In the genomic region with DNA sequence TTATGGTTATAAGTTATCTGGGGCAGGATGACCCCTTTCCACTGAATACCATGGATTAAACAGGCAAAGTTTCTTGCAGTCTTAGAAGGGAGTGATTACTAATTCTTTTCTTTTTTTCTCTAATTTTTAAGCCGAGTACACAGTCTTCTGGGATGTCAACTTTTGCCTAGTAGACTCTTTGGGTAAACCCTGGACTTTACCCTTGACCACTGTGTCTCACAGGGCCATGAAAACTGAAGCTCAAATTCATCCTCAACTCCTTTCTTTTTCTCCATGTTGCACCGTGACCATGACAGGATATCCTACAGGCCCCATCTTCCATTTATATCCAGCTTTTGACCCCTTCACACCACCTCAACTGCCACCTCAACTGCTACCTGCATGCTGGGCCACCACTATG, we compare ENCODE assay signal across 36 cellular contexts. TPM values are rescaled to one million over a fixed set of nuclear protein-coding genes. Genes with fewer than 3 reads are reported as not detected.
"Had no signal": no experiment of that assay in that cellular context is flagged by ENCODE, and none has a peak within 500 bp of the region (broad histone marks: within the 10 kb centered on the region; RNA-seq: fewer than 3 reads in every experiment).

No MANE protein-coding gene starts in this region.

- H3K36me3 ChIP-seq: adrenal gland, brain microvascular endothelial cell, breast epithelium had no signal

- H3K9me3 Mint-ChIP-seq: activated B cell treated with CpG ODN at 0.5 μM for 24 hours; activated CD4-positive, alpha-beta memory T cell treated with anti-CD3 and anti-CD28 coated beads for 36 hours; activated CD4-positive, alpha-beta T cell treated with anti-CD3 and anti-CD28 coated beads, Interleukin-2, amount 10 ng/mL, durations not matched to agents 24 days and 14 days; activated CD8-positive, alpha-beta T cell treated with anti-CD3 and anti-CD28 coated beads for 36 hours; activated naive CD4-positive, alpha-beta T cell treated with anti-CD3 and anti-CD28 coated beads for 36 hours; activated naive CD4-positive, alpha-beta T cell treated with anti-CD3 and anti-CD28 coated beads, Interleukin-2, amount 50 U/mL, for 72 hours; activated naive CD8-positive, alpha-beta T cell treated with anti-CD3 and anti-CD28 coated beads for 36 hours; activated T-cell treated with anti-CD3 and anti-CD28 coated beads, Interleukin-2, amount 50 U/mL, for 4 hours; activated T-cell treated with anti-CD3 and anti-CD28 coated beads, Interleukin-2, amount 50 U/mL, for 72 hours; activated T-helper 1 cell treated with anti-CD3 and anti-CD28 coated beads, Interleukin-12 subunit alpha, Interleukin-12 subunit beta, Interleukin-2, Interleukin-4 antibody, amounts not matched to agents 30 ng/mL and 10 ng/mL and 1 ng/mL, durations not matched to agents 14 hours and 24 hours and 36 hours; activated T-helper 17 cell treated with anti-CD3 and anti-CD28 coated beads, Interleukin-2, amount 50 U/mL, for 72 hours; T-helper 1 cell treated with Interleukin-12 subunit alpha and Interleukin-12 subunit beta and Interleukin-4 antibody, amounts not matched to agents 30 μg/mL and 1 μg/mL, for 36 hours; T-helper 2 cell treated with Interferon-gamma antibody and Interleukin-4, amounts not matched to agents 5 μg/mL and 100 μg/mL, for 36 hours had no signal

- ATAC-seq: activated CD8-positive, alpha-beta T cell treated with anti-CD3 and anti-CD28 coated beads for 36 hours; activated naive CD4-positive, alpha-beta T cell treated with anti-CD3 and anti-CD28 coated beads, Interleukin-2, amount 50 U/mL, for 72 hours; activated T-cell treated with anti-CD3 and anti-CD28 coated beads, Interleukin-2, amount 50 U/mL, for 4 hours; activated T-cell treated with anti-CD3 and anti-CD28 coated beads, Interleukin-2, amount 50 U/mL, for 72 hours; activated T-helper 17 cell treated with anti-CD3 and anti-CD28 coated beads, Interleukin-2, amount 50 U/mL, for 72 hours; body of pancreas had no signal

- DNase-seq: activated B cell treated with CpG ODN at 0.5 μM for 24 hours; activated CD4-positive, alpha-beta memory T cell treated with anti-CD3 and anti-CD28 coated beads for 36 hours; activated CD4-positive, alpha-beta T cell treated with anti-CD3 and anti-CD28 coated beads for 4 hours; activated CD4-positive, alpha-beta T cell treated with anti-CD3 and anti-CD28 coated beads, Interleukin-2, amount 10 ng/mL, durations not matched to agents 24 days and 14 days; activated CD4-positive, alpha-beta T cell treated with anti-CD3 and anti-CD28 coated beads, Interleukin-2, amount 50 U/mL, for 1 hour; activated CD4-positive, alpha-beta T cell treated with anti-CD3 and anti-CD28 coated beads, Interleukin-2, amount 50 U/mL, for 4 hours; activated CD4-positive, CD25-positive, alpha-beta regulatory T cell treated with anti-CD3 and anti-CD28 coated beads, Interleukin-2, amount 50 U/mL, for 72 hours; activated CD8-positive, alpha-beta memory T cell treated with anti-CD3 and anti-CD28 coated beads, Interleukin-2, amount 50 U/mL, for 4 hours; activated CD8-positive, alpha-beta T cell treated with anti-CD3 and anti-CD28 coated beads for 36 hours; activated gamma-delta T cell treated with Interleukin-2 at 50 U/mL for 16 hours; activated naive CD4-positive, alpha-beta T cell; activated naive CD4-positive, alpha-beta T cell treated with anti-CD3 and anti-CD28 coated beads for 36 hours; activated naive CD4-positive, alpha-beta T cell treated with anti-CD3 and anti-CD28 coated beads, Interleukin-2, amount 50 U/mL, for 16 hours; activated naive CD8-positive, alpha-beta T cell treated with anti-CD3 and anti-CD28 coated beads for 36 hours; activated T-cell treated with anti-CD3 and anti-CD28 coated beads for 4 hours; activated T-cell treated with anti-CD3 and anti-CD28 coated beads, Interleukin-2, amount 50 U/mL, for 1 hour; activated T-cell treated with anti-CD3 and anti-CD28 coated beads, Interleukin-2, amount 50 U/mL, for 4 hours; activated T-cell treated with anti-CD3 and anti-CD28 coated beads, Interleukin-2, amount 50 U/mL, for 72 hours; adrenal gland; amniotic stem cell; aorta; body of pancreas; brain microvascular endothelial cell; central memory CD4-positive, alpha-beta T cell; T-helper 1 cell; T-helper 2 cell; T-helper 9 cell had no signal

- H3K27ac ChIP-seq: adrenal gland, body of pancreas, brain microvascular endothelial cell, breast epithelium, VCaP had no signal

- H3K4me1 Mint-ChIP-seq: activated B cell treated with CpG ODN at 0.5 μM for 24 hours; activated CD4-positive, alpha-beta T cell treated with anti-CD3 and anti-CD28 coated beads, Interleukin-2, amount 10 ng/mL, durations not matched to agents 24 days and 14 days; activated naive CD8-positive, alpha-beta T cell treated with anti-CD3 and anti-CD28 coated beads for 36 hours; activated T-helper 17 cell treated with anti-CD3 and anti-CD28 coated beads, Interleukin-2, amount 50 U/mL, for 72 hours had no signal

- H3K27me3 ChIP-seq: adrenal gland, body of pancreas had no signal

- H3K4me1 ChIP-seq: breast epithelium had no signal

- H3K4me3 Mint-ChIP-seq: activated B cell treated with CpG ODN at 0.5 μM for 24 hours; activated CD4-positive, alpha-beta memory T cell treated with anti-CD3 and anti-CD28 coated beads for 36 hours; activated CD4-positive, alpha-beta T cell treated with anti-CD3 and anti-CD28 coated beads, Interleukin-2, amount 10 ng/mL, durations not matched to agents 24 days and 14 days; activated CD8-positive, alpha-beta T cell treated with anti-CD3 and anti-CD28 coated beads for 36 hours; activated naive CD4-positive, alpha-beta T cell treated with anti-CD3 and anti-CD28 coated beads for 36 hours; activated naive CD8-positive, alpha-beta T cell treated with anti-CD3 and anti-CD28 coated beads for 36 hours; activated T-cell treated with anti-CD3 and anti-CD28 coated beads, Interleukin-2, amount 50 U/mL, for 4 hours; activated T-cell treated with anti-CD3 and anti-CD28 coated beads, Interleukin-2, amount 50 U/mL, for 72 hours; activated T-helper 1 cell treated with anti-CD3 and anti-CD28 coated beads, Interleukin-12 subunit alpha, Interleukin-12 subunit beta, Interleukin-2, Interleukin-4 antibody, amounts not matched to agents 30 ng/mL and 10 ng/mL and 1 ng/mL, durations not matched to agents 14 hours and 24 hours and 36 hours; activated T-helper 17 cell treated with anti-CD3 and anti-CD28 coated beads, Interleukin-2, amount 50 U/mL, for 72 hours; T-helper 1 cell treated with Interleukin-12 subunit alpha and Interleukin-12 subunit beta and Interleukin-4 antibody, amounts not matched to agents 30 μg/mL and 1 μg/mL, for 36 hours; T-helper 2 cell treated with Interferon-gamma antibody and Interleukin-4, amounts not matched to agents 5 μg/mL and 100 μg/mL, for 36 hours had no signal

- H3K4me3 ChIP-seq: adrenal gland, body of pancreas, breast epithelium had no signal

- FAIRE-seq: astrocyte, TTC549 had no signal

- H3K9me3 ChIP-seq: adrenal gland, body of pancreas, breast epithelium had no signal

- H3K36me3 Mint-ChIP-seq: activated CD4-positive, alpha-beta memory T cell treated with anti-CD3 and anti-CD28 coated beads for 36 hours; activated naive CD4-positive, alpha-beta T cell treated with anti-CD3 and anti-CD28 coated beads, Interleukin-2, amount 50 U/mL, for 72 hours; activated naive CD8-positive, alpha-beta T cell treated with anti-CD3 and anti-CD28 coated beads for 36 hours had no signal

- H3K27ac Mint-ChIP-seq: activated B cell treated with CpG ODN at 0.5 μM for 24 hours; activated CD4-positive, alpha-beta memory T cell treated with anti-CD3 and anti-CD28 coated beads for 36 hours; activated CD4-positive, alpha-beta T cell treated with anti-CD3 and anti-CD28 coated beads, Interleukin-2, amount 10 ng/mL, durations not matched to agents 24 days and 14 days; activated CD8-positive, alpha-beta T cell treated with anti-CD3 and anti-CD28 coated beads for 36 hours; activated naive CD4-positive, alpha-beta T cell treated with anti-CD3 and anti-CD28 coated beads for 36 hours; activated naive CD4-positive, alpha-beta T cell treated with anti-CD3 and anti-CD28 coated beads, Interleukin-2, amount 50 U/mL, for 72 hours; activated naive CD8-positive, alpha-beta T cell treated with anti-CD3 and anti-CD28 coated beads for 36 hours; activated T-cell treated with anti-CD3 and anti-CD28 coated beads, Interleukin-2, amount 50 U/mL, for 72 hours; activated T-helper 1 cell treated with anti-CD3 and anti-CD28 coated beads, Interleukin-12 subunit alpha, Interleukin-12 subunit beta, Interleukin-2, Interleukin-4 antibody, amounts not matched to agents 30 ng/mL and 10 ng/mL and 1 ng/mL, durations not matched to agents 14 hours and 24 hours and 36 hours; activated T-helper 17 cell treated with anti-CD3 and anti-CD28 coated beads, Interleukin-2, amount 50 U/mL, for 72 hours; T-helper 1 cell treated with Interleukin-12 subunit alpha and Interleukin-12 subunit beta and Interleukin-4 antibody, amounts not matched to agents 30 μg/mL and 1 μg/mL, for 36 hours; T-helper 2 cell treated with Interferon-gamma antibody and Interleukin-4, amounts not matched to agents 5 μg/mL and 100 μg/mL, for 36 hours had no signal

RNA-seq across cellular contexts. Expression of a gene that starts 51.8 kb away (rescaled TPM):
- total RNA-seq: activated CD4-positive, alpha-beta T cell treated with anti-CD3 and anti-CD28 coated beads, Interleukin-2, amount 10 ng/mL, durations not matched to agents 24 days and 14 days; activated T-helper 1 cell treated with anti-CD3 and anti-CD28 coated beads, Interleukin-12 subunit alpha, Interleukin-12 subunit beta, Interleukin-2, Interleukin-4 antibody, amounts not matched to agents 30 ng/mL and 10 ng/mL and 1 ng/mL, durations not matched to agents 14 hours and 24 hours and 36 hours; adrenal gland; body of pancreas had no signal
